ENCODE assay signal across 19 cellular contexts in genomic region chr21:45141507-45141906, GRCh38.
"Had no signal": no experiment of that assay in that cellular context is flagged by ENCODE, and none has a peak within 500 bp of the region (broad histone marks: within the 10 kb centered on the region; RNA-seq: fewer than 3 reads in every experiment).

No MANE protein-coding gene starts in this region.

- H3K27ac ChIP-seq: adrenal gland, Peyer's patch had no signal

- H3K4me3 Mint-ChIP-seq: activated CD4-positive, alpha-beta T cell treated with anti-CD3 and anti-CD28 coated beads, Interleukin-2, amount 10 ng/mL, durations not matched to agents 24 days and 14 days; activated naive CD8-positive, alpha-beta T cell treated with anti-CD3 and anti-CD28 coated beads, Interleukin-2, amount 10 ng/mL, durations not matched to agents 7 days and 5 days; T-helper 17 cell; WTC11 had no signal

- H3K36me3 Mint-ChIP-seq: WTC11 had no signal

- H3K36me3 ChIP-seq: adrenal gland, MG63, Peyer's patch had no signal

- H3K4me3 ChIP-seq: adrenal gland, MG63, Peyer's patch had no signal

- DNase-seq: activated CD4-positive, alpha-beta T cell treated with anti-CD3 and anti-CD28 coated beads, Interleukin-2, amount 10 ng/mL, durations not matched to agents 24 days and 14 days; activated CD4-positive, alpha-beta T cell treated with anti-CD3 and anti-CD28 coated beads, Interleukin-2, amount 50 U/mL, for 48 hours; activated CD4-positive, CD25-positive, alpha-beta regulatory T cell treated with anti-CD3 and anti-CD28 coated beads, Interleukin-2, amount 50 U/mL, for 72 hours; activated naive CD4-positive, alpha-beta T cell treated with anti-CD3 and anti-CD28 coated beads, Interleukin-2, amount 50 U/mL, for 16 hours; activated naive CD8-positive, alpha-beta T cell treated with anti-CD3 and anti-CD28 coated beads, Interleukin-2, amount 10 ng/mL, durations not matched to agents 7 days and 5 days; activated T-cell treated with anti-CD3 and anti-CD28 coated beads, Interleukin-2, amount 50 U/mL, for 1 hour; adrenal gland; anterior cingulate cortex; MG63; NCI-H1105; NCI-H1436 treated with DMSO at 0.1 percent for 48 hours; NCI-H187; NCI-H2081; NCI-H524; Peyer's patch; SIG-M5; T-helper 17 cell; T-helper 9 cell had no signal

- H3K9me3 ChIP-seq: adrenal gland, MG63, Peyer's patch had no signal

- H3K27me3 ChIP-seq: adrenal gland, MG63, Peyer's patch had no signal

- H3K27ac Mint-ChIP-seq: activated CD4-positive, alpha-beta T cell treated with anti-CD3 and anti-CD28 coated beads, Interleukin-2, amount 10 ng/mL, durations not matched to agents 24 days and 14 days; activated naive CD8-positive, alpha-beta T cell treated with anti-CD3 and anti-CD28 coated beads, Interleukin-2, amount 10 ng/mL, durations not matched to agents 7 days and 5 days; T-helper 17 cell; WTC11 had no signal

- ATAC-seq: T-helper 17 cell, WTC11 had no signal

- H3K9me3 Mint-ChIP-seq: activated CD4-positive, alpha-beta T cell treated with anti-CD3 and anti-CD28 coated beads, Interleukin-2, amount 10 ng/mL, durations not matched to agents 24 days and 14 days; activated naive CD8-positive, alpha-beta T cell treated with anti-CD3 and anti-CD28 coated beads, Interleukin-2, amount 10 ng/mL, durations not matched to agents 7 days and 5 days; WTC11 had no signal

- H3K27me3 Mint-ChIP-seq: activated CD4-positive, alpha-beta T cell treated with anti-CD3 and anti-CD28 coated beads, Interleukin-2, amount 10 ng/mL, durations not matched to agents 24 days and 14 days; activated naive CD8-positive, alpha-beta T cell treated with anti-CD3 and anti-CD28 coated beads, Interleukin-2, amount 10 ng/mL, durations not matched to agents 7 days and 5 days; T-helper 17 cell had no signal
